Comparison of ENCODE assay signal across 20 cellular contexts in genomic region chr7:36868727-36869411, GRCh38.
"Had no signal": no experiment of that assay in that cellular context is flagged by ENCODE, and none has a peak within 500 bp of the region (broad histone marks: within the 10 kb centered on the region; RNA-seq: fewer than 3 reads in every experiment).

No MANE protein-coding gene starts in this region.

- H3K4me1 ChIP-seq: colonic mucosa, foreskin keratinocyte, pancreas, tibial artery, upper lobe of right lung, vagina had no signal

- H3K27ac Mint-ChIP-seq: nephron, progenitor cell of endocrine pancreas had no signal

- H3K9me3 ChIP-seq: colonic mucosa, pancreas, tibial artery, upper lobe of right lung, vagina had no signal

- H3K27me3 ChIP-seq: colonic mucosa, foreskin keratinocyte, pancreas, tibial artery, upper lobe of right lung, vagina had no signal

- H3K4me3 Mint-ChIP-seq: mesothelial cell of epicardium; nephron; stimulated activated effector memory CD8-positive, alpha-beta T cell treated with anti-CD3 and anti-CD28 coated beads, Interleukin-12 subunit alpha, Interleukin-12 subunit beta, amount 100 ng/mL, for 72 hours had no signal

- H3K27ac ChIP-seq: colonic mucosa, foreskin keratinocyte, pancreas, tibial artery, upper lobe of right lung, vagina had no signal

- H3K36me3 Mint-ChIP-seq: mesothelial cell of epicardium had no signal

- H3K36me3 ChIP-seq: colonic mucosa, pancreas had no signal

- H3K9me3 Mint-ChIP-seq: mesothelial cell of epicardium, nephron had no signal

- H3K4me3 ChIP-seq: colonic mucosa, pancreas, tibial artery, upper lobe of right lung, vagina had no signal

- H3K27me3 Mint-ChIP-seq: progenitor cell of endocrine pancreas had no signal

- ATAC-seq: foreskin keratinocyte; left lobe of liver; pancreas; right cardiac atrium; stimulated activated effector memory CD8-positive, alpha-beta T cell treated with anti-CD3 and anti-CD28 coated beads, Interleukin-12 subunit alpha, Interleukin-12 subunit beta, amount 100 ng/mL, for 72 hours; stimulated activated naive CD8-positive, alpha-beta T cell treated with anti-CD3 and anti-CD28 coated beads, Interleukin-15, Interleukin-2, amounts not matched to agents 100 U/mL and 50 U/mL, for 24 hours; upper lobe of right lung had no signal

- DNase-seq: colonic mucosa; dermis blood vessel endothelial cell; erythroblast; kidney glomerular epithelial cell; mammary epithelial cell; occipital lobe; pancreas; right cardiac atrium; stimulated activated CD4-positive, alpha-beta T cell treated with anti-CD3 and anti-CD28 coated beads, Interleukin-4, amount 100 ng/mL, for 1 hour; stimulated activated CD8-positive, alpha-beta memory T cell treated with anti-CD3 and anti-CD28 coated beads, Interleukin-4, amount 100 ng/mL, for 48 hours; stimulated activated naive CD8-positive, alpha-beta T cell treated with anti-CD3 and anti-CD28 coated beads, Interleukin-15, Interleukin-2, amounts not matched to agents 100 U/mL and 50 U/mL, for 24 hours; tibial artery; upper lobe of right lung had no signal
